24 cellular contexts compared by ENCODE assay signal in genomic region chr4:3460926-3461325, GRCh38. TPM values are rescaled to one million over a fixed set of nuclear protein-coding genes. Genes with fewer than 3 reads are reported as not detected.
DNase-seq lines count a peak whose midpoint lies in the region; ATAC-seq, FAIRE-seq and TF ChIP-seq lines count a peak whose summit lies in the region.
"Had no signal": no experiment of that assay in that cellular context is flagged by ENCODE, and none has a peak within 500 bp of the region (broad histone marks: within the 10 kb centered on the region; RNA-seq: fewer than 3 reads in every experiment).

No MANE protein-coding gene starts in this region.

- no peaks in the 10 kb centered on the region for H3K36me3 ChIP-seq in bronchial epithelial cell (ENCODE audit: control insufficient read depth, insufficient read depth, low read length)
- no peaks in the 10 kb centered on the region for H3K36me3 ChIP-seq in mucosa of descending colon (ENCODE audit: low read depth)
- H3K36me3 ChIP-seq in stomach, result no peaks in the 10 kb centered on the region
- H3K36me3 ChIP-seq: suprapubic skin, uterus had no signal

- TF ChIP-seq CTCF in RWPE1 (conservative IDR thresholded peaks at IDR 0.05; ENCODE audit: low read depth), result no peak
- TF ChIP-seq CTCF in bronchial epithelial cell (IDR thresholded peaks at IDR 0.05; ENCODE audit: insufficient read depth, low read length, severe bottlenecking), result no peak
- TF ChIP-seq CTCF in mucosa of descending colon (IDR thresholded peaks at IDR 0.05), result no peak
- TF ChIP-seq CTCF in stomach (IDR thresholded peaks at IDR 0.05), result no peak
- TF ChIP-seq CTCF in chondrocyte (IDR thresholded peaks at IDR 0.05), result no peak

- no peak for TF ChIP-seq POLR2A in stomach (IDR thresholded peaks at IDR 0.05)

- no peak for TF ChIP-seq EP300 in stomach (IDR thresholded peaks at IDR 0.05)

- no peak overlapping the region for H3K27ac Mint-ChIP-seq in chondrocyte (ENCODE audit: unreplicated experiment)
- H3K27ac Mint-ChIP-seq: activated T-cell treated with anti-CD3 and anti-CD28 coated beads, Interleukin-2, amount 50 U/mL, for 24 hours; CD4-positive, alpha-beta T cell had no signal

- H3K9me3 ChIP-seq in mucosa of descending colon, result no peaks in the 10 kb centered on the region
- peaks cover under 1 to 8% (median 3%) of the 10 kb centered on the region in 4 donors for H3K9me3 ChIP-seq in stomach
- H3K9me3 ChIP-seq: suprapubic skin, uterus had no signal

- peaks cover 8% of the 10 kb centered on the region for H3K4me1 Mint-ChIP-seq in chondrocyte (ENCODE audit: low read depth)

- H3K27me3 ChIP-seq in bronchial epithelial cell (ENCODE audit: control insufficient read depth, insufficient read depth, low read length) (peaks cover 34% of the 10 kb centered on the region), stomach (peaks cover 0 to 38% (median 11%) of the 10 kb centered on the region in 3 donors)
- H3K27me3 ChIP-seq: uterus had no signal

- H3K4me1 ChIP-seq in mucosa of descending colon (ENCODE audit: low read depth), result peaks cover 7% of the 10 kb centered on the region
- peaks cover 8 to 40% (median 36%) of the 10 kb centered on the region in 4 donors for H3K4me1 ChIP-seq in stomach

- no peaks in the 10 kb centered on the region for H3K36me3 Mint-ChIP-seq in chondrocyte (ENCODE audit: low read depth)

- CTCF ChIA-PET in RWPE1 (lab: Yijun Ruan, JAX), result no interaction called here

- FAIRE-seq in bronchial epithelial cell (lab: Jason Lieb, UNC), result peak; percentile 32
- FAIRE-seq: GM12878 had no signal

- no peak overlapping the region for H3K4me3 Mint-ChIP-seq in chondrocyte (ENCODE audit: unreplicated experiment)
- H3K4me3 Mint-ChIP-seq: activated T-cell treated with anti-CD3 and anti-CD28 coated beads, Interleukin-2, amount 50 U/mL, for 24 hours; CD4-positive, alpha-beta T cell had no signal

- peaks cover 10% of the 10 kb centered on the region for H3K9me3 Mint-ChIP-seq in chondrocyte (ENCODE audit: low read depth)
- H3K9me3 Mint-ChIP-seq: activated T-cell treated with anti-CD3 and anti-CD28 coated beads, Interleukin-2, amount 50 U/mL, for 24 hours; CD4-positive, alpha-beta T cell had no signal

- peaks cover 7% of the 10 kb centered on the region for H3K27me3 Mint-ChIP-seq in chondrocyte (ENCODE audit: low read depth)

- ATAC-seq in mucosa of descending colon, result no peak
- ATAC-seq: GM12878 had no signal

- 65 to 83% (median 80%) methylated on average over 4 to 5 of the region's 5 CpGs for WGBS in stomach, 5 donors

- H3K27ac ChIP-seq in RWPE1 (peak overlapping the region; percentile 63), stomach (peak overlapping the region; percentile 71 to 82 (median 73))
- H3K27ac ChIP-seq: suprapubic skin, uterus had no signal

- POLR2A ChIA-PET in RWPE1 (lab: Yijun Ruan, JAX; ENCODE audit: low non-redundant PET), result no interaction called here

- DNase-seq in RWPE1 (ENCODE audit: low spot score) (no peak), bronchial epithelial cell (ENCODE audit: low read depth) (no peak), mucosa of descending colon (peak in 2 of 3 donors; percentile 17 to 45), stomach (no peak), NK-92 (lab: John Stamatoyannopoulos, UW; ENCODE audit: unreplicated experiment) (no peak), chondrocyte (ENCODE audit: low spot score) (no peak), NCI-H1048 (lab: John Stamatoyannopoulos, UW) (no peak)
- DNase-seq: activated CD4-positive, alpha-beta T cell treated with anti-CD3 and anti-CD28 coated beads for 4 hours; activated CD8-positive, alpha-beta memory T cell treated with anti-CD3 and anti-CD28 coated beads for 24 hours; activated gamma-delta T cell; activated T-cell treated with anti-CD3 and anti-CD28 coated beads, Interleukin-2, amount 50 U/mL, for 24 hours; CD4-positive, alpha-beta T cell; HCEC 1CT; mesenchymal stem cell; naive B cell; NCI-H2227 treated with DMSO at 0.1 percent for 48 hours; stimulated activated CD4-positive, alpha-beta T cell treated with anti-CD3 and anti-CD28 coated beads, Interleukin-2, amount 100 ng/mL, for 48 hours; T-helper 2 cell; uterus had no signal

- intact Hi-C loops in mucosa of descending colon (cut with DNase I, micrococcal nuclease) (no loop called here), stomach (cut with DNase I; ENCODE audit: low total_unique reads) (no loop called here)

- H3K4me3 ChIP-seq in bronchial epithelial cell (ENCODE audit: low read depth, low read length), result no peak overlapping the region
- H3K4me3 ChIP-seq in mucosa of descending colon, result no peak overlapping the region
- H3K4me3 ChIP-seq in stomach, result no peak overlapping the region
- H3K4me3 ChIP-seq: GM12878, suprapubic skin, uterus had no signal

RNA-seq across cellular contexts. Expression of gene DOK7, which starts 2.2 kb away (rescaled TPM):
- total RNA-seq in bronchial epithelial cell (1.0 and 4.2 TPM in 2 replicates), mucosa of descending colon (under 1 TPM; 0.28 to 0.61 (median 0.39) TPM), stomach (1 to 10 TPM in 3 of 5 donors, under 1 TPM in 1, not detected in 1; 0.37 to 8.1 (median 4.6) TPM), chondrocyte (0.37 TPM in 1 of 3 replicates, not detected in the others)
- polyA plus RNA-seq in stomach, result 1 to 10 TPM; 1.7 to 5.0 (median 4.3) TPM
- total RNA-seq: CD4-positive, alpha-beta T cell; omental fat pad had no signal

RNA-seq across cellular contexts. Expression of gene HGFAC, which starts 19.2 kb away (rescaled TPM):
- total RNA-seq in bronchial epithelial cell, result not detected in 2 replicates
- under 1 TPM in 1 of 3 donors, not detected in 2; 0.95 TPM for total RNA-seq in mucosa of descending colon
- not detected for total RNA-seq in stomach
- polyA plus RNA-seq in stomach, result 1 to 10 TPM in 2 of 3 donors, under 1 TPM in 1; 0.50 to 3.4 (median 1.2) TPM
- total RNA-seq in chondrocyte, result 0.28 to 0.36 TPM (median 0.35 TPM) in 3 replicates
- total RNA-seq: HT-29, omental fat pad, suprapubic skin had no signal
- polyA plus RNA-seq: GM12878, keratinocyte had no signal

Comparison
In these comparisons a context has a peak if more than half of its experiments do, and no peak if none do; other contexts are left out.
1. DNase-seq: peak in mucosa of descending colon (2 of 3); none in RWPE1 (single experiment), bronchial epithelial cell (single experiment), stomach (single experiment), NK-92 (single experiment), chondrocyte (single experiment) and NCI-H1048 (single experiment).